Comparison of ENCODE assay signal across 28 cellular contexts in genomic region chr1:158374864-158375263, GRCh38.
"Had no signal": no experiment of that assay in that cellular context is flagged by ENCODE, and none has a peak within 500 bp of the region (broad histone marks: within the 10 kb centered on the region; RNA-seq: fewer than 3 reads in every experiment).

No MANE protein-coding gene starts in this region.

- H3K4me1 Mint-ChIP-seq: activated naive CD4-positive, alpha-beta T cell treated with anti-CD3 and anti-CD28 coated beads, Interleukin-2, amount 10 ng/mL, durations not matched to agents 7 days and 5 days; brain had no signal

- H3K4me3 Mint-ChIP-seq: activated CD4-positive, alpha-beta memory T cell treated with anti-CD3 and anti-CD28 coated beads for 36 hours; activated CD4-positive, alpha-beta T cell treated with anti-CD3 and anti-CD28 coated beads for 36 hours; activated naive CD4-positive, alpha-beta T cell treated with anti-CD3 and anti-CD28 coated beads, Interleukin-2, amount 10 ng/mL, durations not matched to agents 7 days and 5 days; activated naive CD8-positive, alpha-beta T cell; activated naive CD8-positive, alpha-beta T cell treated with anti-CD3 and anti-CD28 coated beads, Interleukin-2, amount 50 U/mL, for 24 hours; activated T-cell treated with anti-CD3 and anti-CD28 coated beads, Interleukin-2, amount 50 U/mL, for 4 hours; activated T-helper 1 cell treated with anti-CD3 and anti-CD28 coated beads, Interleukin-12 subunit alpha, Interleukin-12 subunit beta, Interleukin-2, Interleukin-4 antibody, amounts not matched to agents 30 ng/mL and 10 ng/mL and 1 ng/mL, durations not matched to agents 14 hours and 24 hours and 36 hours; brain had no signal

- H3K27ac Mint-ChIP-seq: activated CD4-positive, alpha-beta memory T cell treated with anti-CD3 and anti-CD28 coated beads for 36 hours; activated CD4-positive, alpha-beta T cell treated with anti-CD3 and anti-CD28 coated beads for 36 hours; activated naive CD4-positive, alpha-beta T cell treated with anti-CD3 and anti-CD28 coated beads, Interleukin-2, amount 10 ng/mL, durations not matched to agents 7 days and 5 days; activated naive CD8-positive, alpha-beta T cell; activated naive CD8-positive, alpha-beta T cell treated with anti-CD3 and anti-CD28 coated beads, Interleukin-2, amount 50 U/mL, for 24 hours; activated T-helper 1 cell treated with anti-CD3 and anti-CD28 coated beads, Interleukin-12 subunit alpha, Interleukin-12 subunit beta, Interleukin-2, Interleukin-4 antibody, amounts not matched to agents 30 ng/mL and 10 ng/mL and 1 ng/mL, durations not matched to agents 14 hours and 24 hours and 36 hours; brain had no signal

- H3K36me3 Mint-ChIP-seq: activated CD4-positive, alpha-beta memory T cell treated with anti-CD3 and anti-CD28 coated beads for 36 hours; activated naive CD4-positive, alpha-beta T cell treated with anti-CD3 and anti-CD28 coated beads, Interleukin-2, amount 10 ng/mL, durations not matched to agents 7 days and 5 days; brain had no signal

- ATAC-seq: activated CD4-positive, alpha-beta T cell treated with anti-CD3 and anti-CD28 coated beads for 36 hours; activated naive CD8-positive, alpha-beta T cell treated with anti-CD3 and anti-CD28 coated beads, Interleukin-2, amount 50 U/mL, for 24 hours; activated T-cell treated with anti-CD3 and anti-CD28 coated beads, Interleukin-2, amount 50 U/mL, for 4 hours; PC-3 had no signal

- H3K27me3 Mint-ChIP-seq: activated naive CD4-positive, alpha-beta T cell treated with anti-CD3 and anti-CD28 coated beads, Interleukin-2, amount 10 ng/mL, durations not matched to agents 7 days and 5 days had no signal

- DNase-seq: activated CD4-positive, alpha-beta memory T cell treated with anti-CD3 and anti-CD28 coated beads for 36 hours; activated CD4-positive, alpha-beta T cell treated with anti-CD3 and anti-CD28 coated beads for 36 hours; activated CD4-positive, alpha-beta T cell treated with anti-CD3 and anti-CD28 coated beads, Interleukin-2, amount 50 U/mL, for 1 hour; activated CD8-positive, alpha-beta memory T cell treated with anti-CD3 and anti-CD28 coated beads, Interleukin-2, amount 50 U/mL, for 4 hours; activated gamma-delta T cell treated with Interleukin-2 at 50 U/mL for 16 hours; activated naive CD4-positive, alpha-beta T cell treated with anti-CD3 and anti-CD28 coated beads, Interleukin-2, amount 10 ng/mL, durations not matched to agents 7 days and 5 days; activated naive CD8-positive, alpha-beta T cell treated with anti-CD3 and anti-CD28 coated beads, Interleukin-2, amount 50 U/mL, for 24 hours; activated T-cell treated with anti-CD3 and anti-CD28 coated beads for 4 hours; activated T-cell treated with anti-CD3 and anti-CD28 coated beads, Interleukin-2, amount 50 U/mL, for 4 hours; anterior cingulate cortex; caudate nucleus; cerebellar nuclear complex; cortex of kidney; MM.1S; NCI-H1092; NCI-H1694; NCI-H1930; NCI-H2081 treated with DMSO at 0.1 percent for 48 hours; NCI-H345; NCI-H524 treated with DMSO at 0.1 percent for 48 hours; PC-3; Peyer's patch; RPMI8226; SJCRH30; T1000 had no signal
